Comparison of ENCODE assay signal across 8 cellular contexts in the genomic region with DNA sequence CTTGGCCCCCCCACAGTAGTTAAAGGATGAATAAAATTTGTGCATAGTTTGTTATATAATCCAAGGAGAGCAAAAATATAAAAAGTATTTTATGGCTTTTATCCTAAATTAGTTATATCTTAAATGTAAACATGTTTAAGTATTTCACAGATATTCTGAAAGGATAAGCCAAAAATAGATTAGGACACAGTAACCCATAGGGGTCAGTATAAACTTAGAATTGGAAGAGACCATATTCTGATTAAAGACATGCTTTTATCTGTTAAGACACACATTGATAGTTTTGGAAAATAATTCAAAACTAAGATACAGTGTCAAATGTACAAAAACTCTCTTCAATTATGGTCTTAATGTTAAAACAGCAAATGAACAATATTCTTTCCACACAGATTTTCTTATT.
A peak's percentile ranks its signal among the peaks of the same experiment; 100 is the strongest.
DNase-seq lines count a peak whose midpoint lies in the region; ATAC-seq and TF ChIP-seq lines count a peak whose summit lies in the region.

No MANE protein-coding gene starts in this region.

- no peaks in the 10 kb centered on the region for H3K9me3 Mint-ChIP-seq in stimulated activated effector memory CD8-positive, alpha-beta T cell treated with anti-CD3 and anti-CD28 coated beads, Interleukin-12 subunit alpha, Interleukin-12 subunit beta, amount 100 ng/mL, for 72 hours

- no peak overlapping the region for H3K27ac Mint-ChIP-seq in stimulated activated effector memory CD8-positive, alpha-beta T cell treated with anti-CD3 and anti-CD28 coated beads, Interleukin-12 subunit alpha, Interleukin-12 subunit beta, amount 100 ng/mL, for 72 hours

- no peak overlapping the region for H3K4me3 Mint-ChIP-seq in stimulated activated effector memory CD8-positive, alpha-beta T cell treated with anti-CD3 and anti-CD28 coated beads, Interleukin-12 subunit alpha, Interleukin-12 subunit beta, amount 100 ng/mL, for 72 hours

- peaks cover 12% of the 10 kb centered on the region for H3K36me3 Mint-ChIP-seq in stimulated activated effector memory CD8-positive, alpha-beta T cell treated with anti-CD3 and anti-CD28 coated beads, Interleukin-12 subunit alpha, Interleukin-12 subunit beta, amount 100 ng/mL, for 72 hours

- peaks cover 7% of the 10 kb centered on the region for H3K4me1 Mint-ChIP-seq in stimulated activated effector memory CD8-positive, alpha-beta T cell treated with anti-CD3 and anti-CD28 coated beads, Interleukin-12 subunit alpha, Interleukin-12 subunit beta, amount 100 ng/mL, for 72 hours

- DNase-seq in ACHN, result peak; percentile 45
- DNase-seq in GM13976 (ENCODE audit: low spot score), result peak; percentile 29
- peak; percentile 4 for DNase-seq in RPMI8226
- DNase-seq in globus pallidus (ENCODE audit: low spot score), result peak; percentile 26
- no peak for DNase-seq in stimulated activated CD4-positive, alpha-beta T cell treated with anti-CD3 and anti-CD28 coated beads, Interleukin-15, amount 100 ng/mL, for 24 hours
- DNase-seq in stimulated activated effector memory CD8-positive, alpha-beta T cell treated with anti-CD3 and anti-CD28 coated beads, Interleukin-12 subunit alpha, Interleukin-12 subunit beta, amount 100 ng/mL, for 72 hours (ENCODE audit: low spot score in 2 of 2), result no peak

- in situ Hi-C loops in ACHN (cut with HindIII; ENCODE audit: low pct_ligation_motif_present, low pct_unique_long_range_greater_than_20kb, low sequenced_read_pairs), result no loop called here
- in situ Hi-C loops in GM13976 (cut with MboI; ENCODE audit: low sequenced_read_pairs, unreplicated experiment), result no loop called here

- TF ChIP-seq CTCF in GM13976 (IDR thresholded peaks at IDR 0.05; ENCODE audit: borderline replicate concordance, control extremely low read depth, extremely low read depth, insufficient read depth, missing control alignments), result peak; percentile 16

- no peak for ATAC-seq in stimulated activated effector memory CD8-positive, alpha-beta T cell treated with anti-CD3 and anti-CD28 coated beads, Interleukin-12 subunit alpha, Interleukin-12 subunit beta, amount 100 ng/mL, for 72 hours
- ATAC-seq in HG02678 (IDR thresholded peaks at IDR 0.05; ENCODE audit: unreplicated experiment), result no peak
- no peak for ATAC-seq in HG02870 (IDR thresholded peaks at IDR 0.05; ENCODE audit: unreplicated experiment)

Comparison
In these comparisons a context has a peak if more than half of its experiments do, and no peak if none do; other contexts are left out.
1. DNase-seq: peak in ACHN (single experiment), GM13976 (single experiment), RPMI8226 (single experiment) and globus pallidus (single experiment); none in stimulated activated CD4-positive, alpha-beta T cell treated with anti-CD3 and anti-CD28 coated beads, Interleukin-15, amount 100 ng/mL, for 24 hours (single experiment) and stimulated activated effector memory CD8-positive, alpha-beta T cell treated with anti-CD3 and anti-CD28 coated beads, Interleukin-12 subunit alpha, Interleukin-12 subunit beta, amount 100 ng/mL, for 72 hours (0 of 2).